Comparison of ENCODE assay signal across 18 cellular contexts in genomic region chr2:19541884-19542283, GRCh38.
DNase-seq lines count a peak whose midpoint lies in the region; ATAC-seq, FAIRE-seq and TF ChIP-seq lines count a peak whose summit lies in the region.
"Had no signal": no experiment of that assay in that cellular context is flagged by ENCODE, and none has a peak within 500 bp of the region (broad histone marks: within the 10 kb centered on the region; RNA-seq: fewer than 3 reads in every experiment).

No MANE protein-coding gene starts in this region.

- dilution Hi-C loops in keratinocyte (cut with MboI; ENCODE audit: extremely low pct_ligation_motif_present, low sequenced_read_pairs): no loop called here

- H3K27me3 ChIP-seq in RWPE2 (ENCODE audit: insufficient read depth, poor library complexity, severe bottlenecking) (no peaks in the 10 kb centered on the region), keratinocyte (ENCODE audit: control insufficient read depth, extremely low read depth, insufficient read depth, low read length) (no peaks in the 10 kb centered on the region)
- H3K27me3 ChIP-seq: ascending aorta, gastrocnemius medialis, SJSA1, stomach had no signal

- no peaks in the 10 kb centered on the region for H3K36me3 ChIP-seq in RWPE2 (ENCODE audit: low read depth)
- H3K36me3 ChIP-seq in keratinocyte (ENCODE audit: control insufficient read depth in 2 of 2, extremely low read depth in 1 of 2, insufficient read depth in 2 of 2, low read length in 2 of 2): no peaks in the 10 kb centered on the region
- H3K36me3 ChIP-seq: ascending aorta, gastrocnemius medialis, SJSA1, stomach had no signal

- FAIRE-seq in keratinocyte (lab: Jason Lieb, UNC): peak; percentile 13
- FAIRE-seq: colon had no signal

- no peaks in the 10 kb centered on the region for H4K20me1 ChIP-seq in keratinocyte (ENCODE audit: control insufficient read depth, extremely low read depth, insufficient read depth, low read length)

- H2AFZ ChIP-seq in keratinocyte (ENCODE audit: control insufficient read depth, low read length): no peak overlapping the region

- DNase-seq in NCI-H1092 treated with DMSO at 0.1 percent for 48 hours (lab: John Stamatoyannopoulos, UW) (peak; percentile 7), NCI-H1092 (lab: John Stamatoyannopoulos, UW) (no peak), RWPE2 (ENCODE audit: low spot score) (no peak), keratinocyte (ENCODE audit: low read depth, low spot score) (no peak), GOT3 (lab: John Stamatoyannopoulos, UW) (no peak)
- DNase-seq: 8988T; activated CD4-positive, alpha-beta T cell treated with anti-CD3 and anti-CD28 coated beads, Interleukin-2, amount 10 ng/mL, durations not matched to agents 7 days and 5 days; activated naive CD4-positive, alpha-beta T cell; DMS79; gastrocnemius medialis; nephron progenitor cell; stomach had no signal

- ATAC-seq in HG03432 (IDR thresholded peaks at IDR 0.05; ENCODE audit: unreplicated experiment) (peak; percentile 70), RWPE2 (ENCODE audit: low read depth) (no peak), HG02759 (IDR thresholded peaks at IDR 0.05; ENCODE audit: unreplicated experiment) (no peak), HG03045 (IDR thresholded peaks at IDR 0.05; ENCODE audit: unreplicated experiment) (no peak)
- ATAC-seq: gastrocnemius medialis had no signal

- H3K9me3 ChIP-seq in RWPE2 (ENCODE audit: severe bottlenecking) (no peaks in the 10 kb centered on the region), keratinocyte (ENCODE audit: control insufficient read depth, low read depth, low read length) (no peaks in the 10 kb centered on the region)
- H3K9me3 ChIP-seq: gastrocnemius medialis, SJSA1, stomach had no signal

- H3K4me2 ChIP-seq in keratinocyte (ENCODE audit: control insufficient read depth, extremely low read depth, insufficient read depth, low read depth, low read length): no peak overlapping the region

- peaks cover 62% of the 10 kb centered on the region for H3K4me1 ChIP-seq in RWPE2 (ENCODE audit: insufficient read depth, poor library complexity, severe bottlenecking)
- H3K4me1 ChIP-seq in keratinocyte (ENCODE audit: control insufficient read depth, extremely low read depth, insufficient read depth, low read length): peaks cover 66% of the 10 kb centered on the region
- H3K4me1 ChIP-seq: SJSA1 had no signal

- no peak for TF ChIP-seq CTCF in RWPE2 (IDR thresholded peaks at IDR 0.05; ENCODE audit: poor library complexity, severe bottlenecking)
- TF ChIP-seq CTCF in keratinocyte (optimal IDR thresholded peaks at IDR 0.05 in 1 of 3, IDR thresholded peaks at IDR 0.05 in 1 of 3, conservative IDR thresholded peaks at IDR 0.05 in 1 of 3; ENCODE audit: extremely low read depth in 1 of 3, insufficient read depth in 2 of 3, low read length in 3 of 3): peak in 1 of 3 experiments; percentile 13

- H3K4me3 ChIP-seq in RWPE2 (ENCODE audit: severe bottlenecking): no peak overlapping the region
- H3K4me3 ChIP-seq in keratinocyte (ENCODE audit: control insufficient read depth in 2 of 3, extremely low read depth in 1 of 3, insufficient read depth in 2 of 3, low read depth in 1 of 3, low read length in 3 of 3): no peak overlapping the region
- H3K4me3 ChIP-seq: ascending aorta, gastrocnemius medialis, SJSA1, stomach had no signal

- H3K9me1 ChIP-seq in keratinocyte (ENCODE audit: control insufficient read depth, extremely low read depth, insufficient read depth, low read length): no peaks in the 10 kb centered on the region

- H3K79me2 ChIP-seq in keratinocyte (ENCODE audit: control insufficient read depth, insufficient read depth, low read length): no peaks in the 10 kb centered on the region

- peak overlapping the region; percentile 97 for H3K27ac ChIP-seq in RWPE2 (ENCODE audit: poor library complexity, severe bottlenecking)
- peak overlapping the region; percentile 25 for H3K27ac ChIP-seq in keratinocyte (ENCODE audit: control insufficient read depth, insufficient read depth, low read length)
- H3K27ac ChIP-seq: ascending aorta, gastrocnemius medialis, SJSA1, stomach had no signal

- H3K9ac ChIP-seq in keratinocyte (ENCODE audit: control insufficient read depth, extremely low read depth, insufficient read depth, low read length): no peak overlapping the region
